ENCODE assay signal across 14 cellular contexts in the genomic region with DNA sequence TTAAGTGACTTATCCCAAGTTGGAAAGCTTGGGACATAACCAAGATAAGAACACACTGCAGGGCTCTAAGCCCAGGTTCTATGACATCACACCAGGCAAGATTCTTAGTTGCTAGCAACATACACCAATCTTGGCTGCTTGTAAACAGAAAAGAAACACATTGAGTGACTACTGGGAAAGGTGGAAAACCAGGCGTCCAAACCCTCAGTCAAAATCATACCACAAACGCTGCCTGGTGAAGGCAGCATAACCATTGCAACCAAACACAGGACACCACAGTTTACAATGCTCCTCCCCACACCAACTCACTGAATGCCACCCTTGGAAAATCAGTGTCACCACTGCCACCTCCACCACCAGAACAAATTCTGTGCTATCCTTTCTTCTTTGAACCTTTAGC.
DNase-seq lines count a peak whose midpoint lies in the region; FAIRE-seq and TF ChIP-seq lines count a peak whose summit lies in the region.
"Had no signal": no experiment of that assay in that cellular context is flagged by ENCODE, and none has a peak within 500 bp of the region (broad histone marks: within the 10 kb centered on the region; RNA-seq: fewer than 3 reads in every experiment).

No MANE protein-coding gene starts in this region.

- H3K4ac ChIP-seq in mesenchymal stem cell (ENCODE audit: low read depth in 1 of 2, low read length in 2 of 2), result no peak overlapping the region

- H3K27ac ChIP-seq in mesenchymal stem cell (ENCODE audit: low read length, poor library complexity, severe bottlenecking), result no peak overlapping the region
- no peak overlapping the region for H3K27ac ChIP-seq in kidney (ENCODE audit: low read depth in 2 of 2, low read length in 2 of 2)
- H3K27ac ChIP-seq: upper lobe of left lung had no signal

- H3K9me3 ChIP-seq in mesenchymal stem cell (ENCODE audit: control insufficient read depth, low read length) (no peaks in the 10 kb centered on the region), kidney (ENCODE audit: control insufficient read depth in 1 of 2, low read length in 2 of 2) (no peaks in the 10 kb centered on the region)
- H3K9me3 ChIP-seq: BE2C, upper lobe of left lung had no signal

- H3K9ac ChIP-seq in mesenchymal stem cell (ENCODE audit: low read length), result peak overlapping the region; percentile 43
- H3K9ac ChIP-seq in kidney (ENCODE audit: low read length in 2 of 2), result no peak overlapping the region

- no peak overlapping the region for H2BK15ac ChIP-seq in mesenchymal stem cell (ENCODE audit: low read depth, poor library complexity, severe bottlenecking)

- H3K36me3 ChIP-seq in mesenchymal stem cell (ENCODE audit: control insufficient read depth in 1 of 2, insufficient read depth in 2 of 2, low read depth in 1 of 2, low read length in 2 of 2) (peaks cover 0 to 19% of the 10 kb centered on the region in 2 experiments), kidney (ENCODE audit: control insufficient read depth in 1 of 2, insufficient read depth in 2 of 2, low read length in 2 of 2) (peaks cover 0 to 5% of the 10 kb centered on the region in 2 donors)
- H3K36me3 ChIP-seq: BE2C, upper lobe of left lung had no signal

- no peak overlapping the region for H2BK120ac ChIP-seq in mesenchymal stem cell (ENCODE audit: low read depth, low read length)

- H2BK5ac ChIP-seq in mesenchymal stem cell (ENCODE audit: low read depth, low read length, poor library complexity, severe bottlenecking), result no peak overlapping the region

- WGBS in mesenchymal stem cell, result 88% methylated on average over 2 of the region's 2 CpGs

- no peak for FAIRE-seq in kidney (lab: Jason Lieb, UNC)
- FAIRE-seq: bronchial epithelial cell, endometrium had no signal

- no peak overlapping the region for H4K8ac ChIP-seq in mesenchymal stem cell (ENCODE audit: low read length)

- intact Hi-C loops in kidney (cut with DNase I), result no loop called here

- no peak for TF ChIP-seq CTCF in fibroblast of mammary gland (conservative IDR thresholded peaks at IDR 0.05; ENCODE audit: control insufficient read depth, insufficient read depth, low read depth, low read length)
- no peak for TF ChIP-seq CTCF in kidney (IDR thresholded peaks at IDR 0.05; ENCODE audit: borderline replicate concordance, extremely low read depth, insufficient read depth)

- H4K91ac ChIP-seq in mesenchymal stem cell (ENCODE audit: low read length), result no peak overlapping the region

- peaks cover 6% of the 10 kb centered on the region for H3K79me1 ChIP-seq in mesenchymal stem cell (replicated peaks; ENCODE audit: low read length, poor library complexity, severe bottlenecking)

- no peak overlapping the region for H3K4me3 ChIP-seq in fibroblast of mammary gland (ENCODE audit: control insufficient read depth, low read depth, low read length)
- H3K4me3 ChIP-seq in mesenchymal stem cell (ENCODE audit: insufficient read depth in 1 of 2, low read depth in 1 of 2, low read length in 2 of 2), result peak overlapping the region in 1 of 2 experiments; percentile 41
- no peak overlapping the region for H3K4me3 ChIP-seq in kidney (ENCODE audit: low read length in 2 of 2)
- H3K4me3 ChIP-seq: upper lobe of left lung had no signal

- no peak overlapping the region for H2AK5ac ChIP-seq in mesenchymal stem cell (ENCODE audit: low read length, severe bottlenecking)

- H3K14ac ChIP-seq in mesenchymal stem cell (ENCODE audit: low read length in 2 of 2), result no peak overlapping the region

- H3K23ac ChIP-seq in mesenchymal stem cell (ENCODE audit: low read length in 2 of 2), result no peak overlapping the region

- H3K4me1 ChIP-seq in mesenchymal stem cell (ENCODE audit: control insufficient read depth, insufficient read depth, low read depth, low read length), result no peaks in the 10 kb centered on the region
- no peaks in the 10 kb centered on the region for H3K4me1 ChIP-seq in kidney (ENCODE audit: control insufficient read depth in 1 of 2, insufficient read depth in 1 of 2, low read depth in 1 of 2, low read length in 2 of 2)
- H3K4me1 ChIP-seq: BE2C had no signal

- H3K4me2 ChIP-seq in mesenchymal stem cell (ENCODE audit: low read length, poor library complexity, severe bottlenecking), result no peak overlapping the region

- no peaks in the 10 kb centered on the region for H3K27me3 ChIP-seq in mesenchymal stem cell (ENCODE audit: control insufficient read depth in 1 of 2, insufficient read depth in 1 of 2, low read length in 2 of 2)
- H3K27me3 ChIP-seq: BE2C, upper lobe of left lung had no signal

- H2BK12ac ChIP-seq in mesenchymal stem cell (ENCODE audit: low read length in 2 of 2), result no peak overlapping the region

- peak; percentile 2 for DNase-seq in stimulated activated CD4-positive, alpha-beta T cell treated with anti-CD3 and anti-CD28 coated beads, Interleukin-15, amount 100 ng/mL, for 24 hours
- DNase-seq in stimulated activated CD4-positive, alpha-beta T cell treated with anti-CD3 and anti-CD28 coated beads, Interleukin-4, amount 100 ng/mL, for 4 hours, result no peak
- DNase-seq in fibroblast of mammary gland (ENCODE audit: low read depth) (peak; percentile 25), mesenchymal stem cell (peak; percentile 13), NCI-H2196 (lab: John Stamatoyannopoulos, UW; ENCODE audit: unreplicated experiment) (no peak), DMS153 treated with DMSO at 0.1 percent for 48 hours (lab: John Stamatoyannopoulos, UW; ENCODE audit: unreplicated experiment) (no peak), kidney (no peak), HPDE6-E6E7 (ENCODE audit: extremely low spot score) (no peak)
- DNase-seq: BE2C, HFFc6, hippocampal formation, upper lobe of left lung had no signal

- H3K18ac ChIP-seq in mesenchymal stem cell (ENCODE audit: low read depth in 1 of 2, low read length in 2 of 2), result no peak overlapping the region

- no peak overlapping the region for H2AFZ ChIP-seq in mesenchymal stem cell (ENCODE audit: low read depth, low read length)

Comparison
In these comparisons a context has a peak if more than half of its experiments do, and no peak if none do; other contexts are left out.
1. DNase-seq: peak in stimulated activated CD4-positive, alpha-beta T cell treated with anti-CD3 and anti-CD28 coated beads, Interleukin-15, amount 100 ng/mL, for 24 hours (single experiment), fibroblast of mammary gland (single experiment) and mesenchymal stem cell (single experiment); none in stimulated activated CD4-positive, alpha-beta T cell treated with anti-CD3 and anti-CD28 coated beads, Interleukin-4, amount 100 ng/mL, for 4 hours (0 of 2), NCI-H2196 (single experiment), DMS153 treated with DMSO at 0.1 percent for 48 hours (single experiment), kidney (single experiment) and HPDE6-E6E7 (single experiment).